8 cellular contexts compared by ENCODE assay signal in the genomic region with DNA sequence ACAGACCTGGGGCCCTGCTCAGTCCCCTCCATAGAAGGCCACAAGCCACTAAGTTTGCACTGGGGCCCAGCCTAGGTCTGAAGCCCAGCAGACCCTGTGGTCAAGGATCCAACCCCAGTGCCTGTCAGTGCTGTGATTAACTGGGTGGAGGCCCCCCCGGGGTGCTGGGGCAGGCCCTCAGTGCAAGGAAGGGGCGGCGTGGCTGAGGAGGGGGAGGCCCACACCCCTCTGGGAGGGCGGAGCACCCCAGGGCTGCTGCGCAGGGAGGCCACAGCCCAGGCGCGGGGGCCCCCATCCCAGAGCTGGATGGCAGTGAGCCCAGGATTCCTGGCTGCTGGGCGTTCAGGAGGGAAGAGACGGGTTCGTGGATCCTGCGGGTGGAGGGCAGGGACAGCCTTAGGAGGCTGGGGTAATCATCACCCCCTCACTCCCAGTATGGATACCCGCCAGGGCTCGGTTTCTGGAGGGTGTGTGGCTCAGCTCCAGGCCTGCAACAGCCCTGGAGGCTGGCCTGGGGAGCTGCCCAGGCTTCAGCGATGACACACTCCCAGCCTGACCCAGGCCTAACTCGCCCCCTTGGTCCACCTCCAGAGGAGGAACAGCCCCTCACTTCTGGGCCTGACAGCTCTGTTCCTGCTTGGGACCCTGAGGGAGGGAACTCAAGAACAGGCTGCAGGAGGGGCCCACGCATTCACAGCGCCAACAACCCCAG. TPM values are rescaled to one million over a fixed set of nuclear protein-coding genes. Genes with fewer than 3 reads are reported as not detected.
DNase-seq lines count a peak whose midpoint lies in the region; ATAC-seq and TF ChIP-seq lines count a peak whose summit lies in the region.

No MANE protein-coding gene starts in this region.

- no peaks in the 10 kb centered on the region for H3K27me3 ChIP-seq in ascending aorta

- ATAC-seq in HG03135 (IDR thresholded peaks at IDR 0.05; ENCODE audit: unreplicated experiment) (no peak), HG03432 (IDR thresholded peaks at IDR 0.05; ENCODE audit: unreplicated experiment) (no peak)

- intact Hi-C loops in ascending aorta (cut with DNase I), result no loop called here

- H3K27ac ChIP-seq in ascending aorta, result peak overlapping the region; percentile 81 to 93

- H3K36me3 ChIP-seq in ascending aorta, result peaks cover 22 to 30% of the 10 kb centered on the region in 2 donors

- H3K9me3 ChIP-seq in ascending aorta, result no peaks in the 10 kb centered on the region

- H3K4me3 ChIP-seq in ascending aorta (peak overlapping the region in 1 of 2 donors; percentile 34), skeletal muscle cell (ENCODE audit: low read depth, low read length) (no peak overlapping the region)

- DNase-seq in GM04504 (ENCODE audit: low read depth) (peak; percentile 80), ascending aorta (ENCODE audit: low spot score in 2 of 2) (no peak), hippocampal formation (lab: John Stamatoyannopoulos, UW) (peak; percentile 53 to 68), skeletal muscle cell (ENCODE audit: low read depth) (peak; percentile 76), NCI-H2107 treated with DMSO at 0.1 percent for 48 hours (lab: John Stamatoyannopoulos, UW; ENCODE audit: unreplicated experiment) (no peak)
- DNase-seq in activated CD4-positive, alpha-beta T cell treated with anti-CD3 and anti-CD28 coated beads for 1 hour, result no peak

- TF ChIP-seq CTCF in ascending aorta (IDR thresholded peaks at IDR 0.05), result no peak

- peaks cover 8 to 30% of the 10 kb centered on the region in 2 donors for H3K4me1 ChIP-seq in ascending aorta

RNA-seq across cellular contexts. Expression of a gene that starts 0.9 kb away (rescaled TPM):
- total RNA-seq in ascending aorta, result 5.4 TPM

RNA-seq across cellular contexts. Expression of a gene that starts 10.5 kb away (rescaled TPM):
- 979 TPM for total RNA-seq in ascending aorta

RNA-seq across cellular contexts. Expression of a gene that starts 15.0 kb away (rescaled TPM):
- 55.6 TPM for total RNA-seq in ascending aorta

RNA-seq across cellular contexts. Expression of a gene that starts 41.5 kb away (rescaled TPM):
- 23.6 TPM for total RNA-seq in ascending aorta

RNA-seq across cellular contexts. Expression of a gene that starts 47.5 kb away (rescaled TPM):
- 2.4 TPM for total RNA-seq in ascending aorta

Comparison
In these comparisons a context has a peak if more than half of its experiments do, and no peak if none do; other contexts are left out.
1. DNase-seq: peak in GM04504 (single experiment), hippocampal formation (2 of 2) and skeletal muscle cell (single experiment); none in ascending aorta (0 of 2), NCI-H2107 treated with DMSO at 0.1 percent for 48 hours (single experiment) and activated CD4-positive, alpha-beta T cell treated with anti-CD3 and anti-CD28 coated beads for 1 hour (single experiment).